1 cellular context compared by ENCODE assay signal in genomic region chr16:82042144-82042543, GRCh38.
TF ChIP-seq lines count a peak whose summit lies in the region.

No MANE protein-coding gene starts in this region.

TF ChIP-seq in K562, 482 proteins besides CTCF, POLR2A, EP300 and RAD21:
- TF ChIP-seq ATF3 (IDR thresholded peaks at IDR 0.05) = peak; percentile 36; the same call in 1 of the 2 replicates
- no peak for TF ChIP-seq ATF3 (CRISPR knock-in tag; conservative IDR thresholded peaks at IDR 0.05)
- no peak for TF ChIP-seq ELK3 (CRISPR knock-in tag; IDR thresholded peaks at IDR 0.05)
- TF ChIP-seq SMARCA4 (IDR thresholded peaks at IDR 0.05) = no peak
- no peak for TF ChIP-seq ETV1 (tag; conservative IDR thresholded peaks at IDR 0.05; ENCODE audit: low read depth)
